In the genomic region with DNA sequence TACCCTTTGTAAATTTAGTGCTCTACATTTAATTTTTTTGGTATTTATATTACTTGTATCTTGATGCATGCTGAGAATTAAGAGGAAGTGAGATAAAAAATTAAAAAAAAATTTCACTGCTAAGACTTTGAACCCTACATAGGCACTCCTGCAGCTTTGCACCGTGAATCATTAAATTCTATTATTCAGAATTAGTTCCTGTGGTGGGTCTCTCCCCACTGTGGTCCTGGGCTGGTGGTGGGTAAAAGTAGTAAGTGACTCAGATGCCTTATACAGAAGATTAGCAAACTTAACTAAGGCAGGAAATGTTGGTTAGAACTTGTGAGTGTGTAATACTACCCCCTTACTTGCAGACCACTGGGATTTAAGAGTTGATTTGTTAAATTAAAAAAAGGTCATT, we compare ENCODE assay signal across 10 cellular contexts.
A peak's percentile ranks its signal among the peaks of the same experiment; 100 is the strongest.
DNase-seq lines count a peak whose midpoint lies in the region; ATAC-seq, FAIRE-seq and TF ChIP-seq lines count a peak whose summit lies in the region.
"Had no signal": no experiment of that assay in that cellular context is flagged by ENCODE, and none has a peak within 500 bp of the region (broad histone marks: within the 10 kb centered on the region; RNA-seq: fewer than 3 reads in every experiment).

No MANE protein-coding gene starts in this region.

- no peak overlapping the region for H2AFZ ChIP-seq in H9 (ENCODE audit: low read length)
- H2AFZ ChIP-seq in SU-DHL-6 (ENCODE audit: low read depth, low read length, severe bottlenecking), result no peak overlapping the region

- WGBS in A549 (ENCODE audit: missing lambda C conversion rate), result 0% methylated on average over 1 of the region's 1 CpG
- WGBS in H9 (ENCODE audit: extremely low coverage, insufficient read length, low lambda C conversion rate), result no CpG with 5 or more reads among the region's 1 CpG

- no peaks in the 10 kb centered on the region for H3K36me3 ChIP-seq in SU-DHL-6 (ENCODE audit: low read length)

- no peak overlapping the region for H2BK5ac ChIP-seq in H9 (ENCODE audit: insufficient read length, low read length)

- TF ChIP-seq CTCF in A549 (IDR thresholded peaks at IDR 0.05) (no peak), H9 (conservative IDR thresholded peaks at IDR 0.05) (no peak), SU-DHL-6 (IDR thresholded peaks at IDR 0.05; ENCODE audit: insufficient read depth, low read length, poor library complexity, severe bottlenecking) (no peak)

- no peak overlapping the region for H4K91ac ChIP-seq in H9 (ENCODE audit: insufficient read length, low read depth, low read length)

- no peaks in the 10 kb centered on the region for H4K20me1 ChIP-seq in H9 (ENCODE audit: control insufficient read depth, insufficient read depth, insufficient read length)
- no peaks in the 10 kb centered on the region for H4K20me1 ChIP-seq in SU-DHL-6 (ENCODE audit: low read depth, low read length)

- H2BK20ac ChIP-seq in H9 (ENCODE audit: low read depth, low read length, poor library complexity, severe bottlenecking), result no peak overlapping the region

- H3K23ac ChIP-seq in H9 (ENCODE audit: insufficient read length, low read depth, low read length), result no peak overlapping the region

- TF ChIP-seq POLR2A in A549 (IDR thresholded peaks at IDR 0.05; ENCODE audit: low read length), result no peak

- H3K4me1 ChIP-seq in A549 (peaks cover 84% of the 10 kb centered on the region), H9 (ENCODE audit: insufficient read depth, low read length) (peaks cover 9% of the 10 kb centered on the region)

- no peak overlapping the region for H3T11ph ChIP-seq in H9 (ENCODE audit: low read length)

- no peaks in the 10 kb centered on the region for H3K27me3 ChIP-seq in H9 (ENCODE audit: insufficient read depth, low read length)
- H3K27me3 ChIP-seq in SU-DHL-6 (ENCODE audit: low read length), result no peaks in the 10 kb centered on the region
- H3K27me3 ChIP-seq: foreskin keratinocyte had no signal

- H3K9me2 ChIP-seq in SU-DHL-6 (replicated peaks; ENCODE audit: insufficient read depth, low read length), result no peaks in the 10 kb centered on the region

- H3K4me3 ChIP-seq in A549 (no peak overlapping the region), SU-DHL-6 (ENCODE audit: insufficient read depth, low read length, poor library complexity, severe bottlenecking) (no peak overlapping the region)

- no peak overlapping the region for H2BK12ac ChIP-seq in H9 (ENCODE audit: insufficient read length, low read depth, low read length)

- peak overlapping the region; percentile 12 to 88 (median 68); a peak in 6 of 7 replicates for H3K27ac Mint-ChIP-seq in H9

- no peak overlapping the region for H3K14ac ChIP-seq in H9 (ENCODE audit: insufficient read depth, low read length)

- H3K23me2 ChIP-seq in H9 (ENCODE audit: insufficient read length, low read depth, low read length, poor library complexity, severe bottlenecking), result no peaks in the 10 kb centered on the region

- 0 out of 5 replicates have a peak, but pooled peaks of 1 of the 2 experiments have one; percentile 16 for TF ChIP-seq EP300 in A549 (IDR thresholded peaks at IDR 0.05)

- H2BK120ac ChIP-seq in H9 (ENCODE audit: low read depth, low read length, poor library complexity, severe bottlenecking), result no peak overlapping the region

- H3K9me3 ChIP-seq in A549 (no peaks in the 10 kb centered on the region), H9 (ENCODE audit: control insufficient read depth, low read depth, low read length) (no peaks in the 10 kb centered on the region), SU-DHL-6 (ENCODE audit: insufficient read depth, low read length) (no peaks in the 10 kb centered on the region)

- H3K27me3 Mint-ChIP-seq in H9 (ENCODE audit: low read depth), result no peaks in the 10 kb centered on the region

- no peak overlapping the region for H3K4ac ChIP-seq in H9 (ENCODE audit: low read depth, low read length)

- no peak overlapping the region; a peak in 1 of 5 replicates for H3K4me3 Mint-ChIP-seq in H9

- peaks cover 26 to 63% (median 44%) of the 10 kb centered on the region in 3 experiments; a peak in 6 of 7 replicates for H3K36me3 Mint-ChIP-seq in H9 (ENCODE audit: insufficient read depth in 1 of 3, low read depth in 3 of 3)

- no peaks in the 10 kb centered on the region for H3K9me3 Mint-ChIP-seq in H9

- peaks cover 49 to 51% of the 10 kb centered on the region in 2 experiments for H3K4me1 Mint-ChIP-seq in H9

- no peak overlapping the region for H4K8ac ChIP-seq in H9 (replicated peaks; ENCODE audit: insufficient read length, low read depth, low read length)

- H3K27ac ChIP-seq in A549 (peak overlapping the region; percentile 77 to 86), H9 (ENCODE audit: insufficient read length, low read depth, low read length) (peak overlapping the region; percentile 17), SU-DHL-6 (ENCODE audit: low read depth, low read length) (peak overlapping the region; percentile 8; the same call in 1 of the 2 replicates)
- H3K27ac ChIP-seq: foreskin keratinocyte had no signal

- H2BK15ac ChIP-seq in H9 (ENCODE audit: low read depth, low read length), result no peak overlapping the region

- no peak overlapping the region for H2AK5ac ChIP-seq in H9 (ENCODE audit: insufficient read length, low read length)

- H3K4me2 ChIP-seq in A549, result peak overlapping the region; percentile 76
- no peak overlapping the region for H3K4me2 ChIP-seq in H9 (ENCODE audit: insufficient read depth, insufficient read length, low read length)
- peak overlapping the region; percentile 51 for H3K4me2 ChIP-seq in SU-DHL-6 (ENCODE audit: low read depth, low read length, poor library complexity, severe bottlenecking)

- H3K79me2 ChIP-seq in H9 (ENCODE audit: insufficient read depth, low read length), result no peaks in the 10 kb centered on the region; the same call in 1 of the 2 replicates
- no peaks in the 10 kb centered on the region for H3K79me2 ChIP-seq in SU-DHL-6 (ENCODE audit: insufficient read depth, low read length)

- POLR2A ChIA-PET in A549 (lab: Yijun Ruan, JAX), result no interaction called here

- no peak overlapping the region for H3K56ac ChIP-seq in H9 (ENCODE audit: insufficient read length, low read depth, low read length)

- H3K9ac ChIP-seq in H9 (ENCODE audit: extremely low read depth, insufficient read length, low read length), result no peak overlapping the region
- H3K9ac ChIP-seq in SU-DHL-6 (ENCODE audit: low read length), result no peak overlapping the region

- no peaks in the 10 kb centered on the region for H3K79me1 ChIP-seq in H9 (ENCODE audit: insufficient read depth, low read depth, low read length, poor library complexity, severe bottlenecking)

- CTCF ChIA-PET in A549 (lab: Yijun Ruan, JAX), result interaction anchor here (1.0 to 6.6 kb wide), 4 partner anchors 10 to 191 kb away, joined by 3 to 64 read pairs (median 3); no protein-coding TSS in a partner anchor

- H3F3A ChIP-seq in SU-DHL-6 (ENCODE audit: insufficient read depth), result 0 out of 2 replicates have a peak, but pooled peaks cover 7% of the 10 kb centered on the region

- no peak overlapping the region for H4K5ac ChIP-seq in H9 (ENCODE audit: insufficient read length, low read depth, low read length)

- no peak for TF ChIP-seq RAD21 in A549 (conservative IDR thresholded peaks at IDR 0.05 in 1 of 2, IDR thresholded peaks at IDR 0.05 in 1 of 2)

- peak in 1 of 2 experiments; percentile 45 for DNase-seq in A549 (ENCODE audit: low read depth in 1 of 2, low spot score in 1 of 2)
- DNase-seq in H9, result no peak
- DNase-seq in kidney tubule cell (ENCODE audit: low spot score), result peak; percentile 90
- DNase-seq in NCI-H524 (lab: John Stamatoyannopoulos, UW), result no peak
- DNase-seq: DMS79 treated with DMSO at 0.1 percent for 48 hours, foreskin keratinocyte had no signal

- no peak overlapping the region for H3K18ac ChIP-seq in H9 (ENCODE audit: insufficient read length, low read depth, low read length)

- FAIRE-seq in A549 (lab: Jason Lieb, UNC), result no peak

- ATAC-seq in A549 (peak in 1 of 2 experiments; percentile 54; a peak in 3 of 6 replicates), GM19324 (IDR thresholded peaks at IDR 0.05; ENCODE audit: low FRiP score, unreplicated experiment) (no peak), GM18870 (IDR thresholded peaks at IDR 0.05; ENCODE audit: unreplicated experiment) (no peak), HG02885 (IDR thresholded peaks at IDR 0.05; ENCODE audit: poor library complexity, unreplicated experiment) (no peak)
- ATAC-seq: foreskin keratinocyte had no signal

TF ChIP-seq in A549, 52 proteins besides CTCF, POLR2A, EP300 and RAD21:
- TF ChIP-seq ZFP36 (IDR thresholded peaks at IDR 0.05; ENCODE audit: borderline replicate concordance, partially characterized antibody), result no peak
- TF ChIP-seq JUNB (IDR thresholded peaks at IDR 0.05), result peak; percentile 22; the same call in 1 of the 2 replicates

Comparison
In these comparisons a context has a peak if more than half of its experiments do, and no peak if none do; other contexts are left out.
1. H3K27ac ChIP-seq: peak in every context shown above with its lines; median percentile 82 in A549; 17 in H9; 8 in SU-DHL-6.